In genomic region chr19:38660724-38661123, GRCh38 we compare ENCODE assay signal across 10 cellular contexts. TPM values are rescaled to one million over a fixed set of nuclear protein-coding genes. Genes with fewer than 3 reads are reported as not detected.
DNase-seq lines count a peak whose midpoint lies in the region; ATAC-seq, FAIRE-seq and TF ChIP-seq lines count a peak whose summit lies in the region.
"Had no signal": no experiment of that assay in that cellular context is flagged by ENCODE, and none has a peak within 500 bp of the region (broad histone marks: within the 10 kb centered on the region; RNA-seq: fewer than 3 reads in every experiment).

No MANE protein-coding gene starts in this region.

- DNase-seq in A549 (ENCODE audit: low read depth in 1 of 2, low spot score in 1 of 2) = no peak
- no peak for DNase-seq in SJSA1 (ENCODE audit: low read depth in 1 of 2, low spot score in 2 of 2)
- no peak for DNase-seq in fibroblast of lung (ENCODE audit: low read depth in 2 of 2)
- no peak for DNase-seq in EL
- DNase-seq in cerebellum (ENCODE audit: low spot score) = no peak
- no peak for DNase-seq in KBM-7
- DNase-seq: activated B cell treated with CpG ODN at 0.5 μM for 24 hours, RPMI8226 had no signal

- H3K9ac ChIP-seq in fibroblast of lung (ENCODE audit: insufficient read depth, low read length) (no peak overlapping the region), parathyroid adenoma (no peak overlapping the region)

- CTCF ChIA-PET in A549 (lab: Yijun Ruan, JAX) = interaction anchor here (1.2 to 20.1 kb wide), 7 partner anchors 12 to 73 kb away, joined by 3 to 336 read pairs (median 30); partner anchors contain the start of gene ACTN4

- H2AFZ ChIP-seq in fibroblast of lung (ENCODE audit: low read length) (no peak overlapping the region), parathyroid adenoma (no peak overlapping the region)

- no peak for TF ChIP-seq RAD21 in A549 (conservative IDR thresholded peaks at IDR 0.05 in 1 of 2, IDR thresholded peaks at IDR 0.05 in 1 of 2)

- no peak overlapping the region for H3K4me3 ChIP-seq in A549
- H3K4me3 ChIP-seq in SJSA1 = no peak overlapping the region
- no peak overlapping the region for H3K4me3 ChIP-seq in fibroblast of lung (replicated peaks in 1 of 4; ENCODE audit: control extremely low read depth in 1 of 4, insufficient read depth in 1 of 4, low read depth in 3 of 4, low read length in 4 of 4)
- peak overlapping the region; percentile 3 for H3K4me3 ChIP-seq in parathyroid adenoma (ENCODE audit: low read depth, low read length)

- H3K9me3 ChIP-seq in A549 (no peaks in the 10 kb centered on the region), SJSA1 (replicated peaks) (no peaks in the 10 kb centered on the region), fibroblast of lung (ENCODE audit: control insufficient read depth, insufficient read depth, low read depth, low read length) (no peaks in the 10 kb centered on the region), parathyroid adenoma (ENCODE audit: control insufficient read depth, low read length) (no peaks in the 10 kb centered on the region)

- FAIRE-seq in A549 (lab: Jason Lieb, UNC) = no peak

- POLR2A ChIA-PET in A549 (lab: Yijun Ruan, JAX) = interaction anchor here (0.7 kb wide), 1 partner anchor 109 kb away, joined by 5 read pairs; no protein-coding TSS in a partner anchor

- no peak for ATAC-seq in A549
- no peak for ATAC-seq in HG02798 (IDR thresholded peaks at IDR 0.05; ENCODE audit: poor library complexity, unreplicated experiment)

- in situ Hi-C loops in KBM-7 (cut with MboI; ENCODE audit: low pct_unique_long_range_greater_than_20kb, low sequenced_read_pairs) = no loop called here

- H4K20me1 ChIP-seq in fibroblast of lung (ENCODE audit: control insufficient read depth, extremely low read depth, insufficient read depth, low read length) = no peaks in the 10 kb centered on the region

- H3K36me3 ChIP-seq in SJSA1 (peaks cover 76% of the 10 kb centered on the region), fibroblast of lung (ENCODE audit: control insufficient read depth, insufficient read depth, low read length) (peaks cover 5% of the 10 kb centered on the region), parathyroid adenoma (ENCODE audit: control insufficient read depth, insufficient read depth, low read length) (no peaks in the 10 kb centered on the region)

- TF ChIP-seq POLR2A in A549 (IDR thresholded peaks at IDR 0.05; ENCODE audit: low read length) = no peak

- peak overlapping the region; percentile 87 to 91 for H3K27ac ChIP-seq in A549
- peak overlapping the region; percentile 99 for H3K27ac ChIP-seq in SJSA1
- peak overlapping the region; percentile 23 for H3K27ac ChIP-seq in fibroblast of lung (ENCODE audit: insufficient read depth, low read length)
- H3K27ac ChIP-seq in parathyroid adenoma = peak overlapping the region; percentile 95

- H3K79me2 ChIP-seq in fibroblast of lung (ENCODE audit: control insufficient read depth, insufficient read depth, low read length) = peaks cover 81% of the 10 kb centered on the region
- H3K79me2 ChIP-seq in parathyroid adenoma = peaks cover 68% of the 10 kb centered on the region

- no peak for TF ChIP-seq CTCF in A549 (IDR thresholded peaks at IDR 0.05)
- no peak for TF ChIP-seq CTCF in fibroblast of lung (conservative IDR thresholded peaks at IDR 0.05 in 1 of 2, IDR thresholded peaks at IDR 0.05 in 1 of 2; ENCODE audit: low read depth in 1 of 2, low read length in 2 of 2)
- no peak for TF ChIP-seq CTCF in parathyroid adenoma (IDR thresholded peaks at IDR 0.05)

- 90% methylated on average over 9 of the region's 9 CpGs for WGBS in A549 (ENCODE audit: missing lambda C conversion rate)

- peaks cover 98% of the 10 kb centered on the region for H3K4me1 ChIP-seq in A549
- H3K4me1 ChIP-seq in SJSA1 (replicated peaks) = peaks cover 100% of the 10 kb centered on the region
- peaks cover 56% of the 10 kb centered on the region for H3K4me1 ChIP-seq in fibroblast of lung (ENCODE audit: control insufficient read depth, extremely low read depth, insufficient read depth, low read length)
- peaks cover 90% of the 10 kb centered on the region for H3K4me1 ChIP-seq in parathyroid adenoma

- H3K27me3 ChIP-seq in SJSA1 (replicated peaks) = no peaks in the 10 kb centered on the region
- H3K27me3 ChIP-seq in fibroblast of lung (ENCODE audit: control insufficient read depth, insufficient read depth, low read length) = no peaks in the 10 kb centered on the region
- no peaks in the 10 kb centered on the region for H3K27me3 ChIP-seq in parathyroid adenoma (ENCODE audit: control insufficient read depth, insufficient read depth, low read length)

- TF ChIP-seq EP300 in A549 (IDR thresholded peaks at IDR 0.05) = no peak

- H3K4me2 ChIP-seq in A549 = peak overlapping the region; percentile 83
- H3K4me2 ChIP-seq in fibroblast of lung (ENCODE audit: extremely low read depth, insufficient read depth, low read length) = no peak overlapping the region
- H3K4me2 ChIP-seq in parathyroid adenoma (ENCODE audit: low read length) = peak overlapping the region; percentile 3

TF ChIP-seq in A549, 52 proteins besides CTCF, POLR2A, EP300 and RAD21:
- TF ChIP-seq POLR2AphosphoS2 (conservative IDR thresholded peaks at IDR 0.05; ENCODE audit: low read length) (peak; percentile 69), FOSL2 (IDR thresholded peaks at IDR 0.05) (no peak), FOSL2 (CRISPR knock-in tag; IDR thresholded peaks at IDR 0.05) (no peak)
TF ChIP-seq in A549: peak in this region for 1.

RNA-seq across cellular contexts. Expression of gene ACTN4, which starts 13.3 kb away (rescaled TPM):
- polyA plus RNA-seq in A549 (2011; rRNA removed) (605 and 614 TPM in 2 replicates), A549 (2017; fragmentation: RNase III; extraction: RNeasy Plus Mini Kit Qiagen cat#74134 plus additional on column Dnase treatment) (967 to 1,087 TPM (median 1,011 TPM) in 3 replicates), fibroblast of lung (363 and 683 TPM in 2 replicates)
- polyA plus RNA-seq in A549 (2012; cell fraction: cytosol; rRNA removed) = 1,005 and 1,074 TPM in 2 replicates
- polyA plus RNA-seq in A549 (2012; cell fraction: nucleus; rRNA removed) = 3,482 and 4,263 TPM in 2 replicates
- 488 and 611 TPM in 2 replicates for polyA minus RNA-seq in A549 (2011; rRNA and poly(A)+ RNA removed)
- total RNA-seq in SJSA1 (2014; rRNA removed; shearing (Covaris generic)) = 193 and 399 TPM in 2 replicates
- total RNA-seq in fibroblast of lung (65.0 and 127 TPM in 2 replicates), cerebellum (71.8 TPM)
- polyA plus RNA-seq in fibroblast of lung (2012) = 608 and 1,180 TPM in 2 replicates
- 641 and 1,577 TPM in 2 replicates for polyA minus RNA-seq in fibroblast of lung (ENCODE audit: low replicate concordance)

RNA-seq across cellular contexts. Expression of gene EIF3K, which starts 41.7 kb away (rescaled TPM):
- polyA plus RNA-seq in A549 (2011; rRNA removed) (419 and 491 TPM in 2 replicates), A549 (2017; fragmentation: RNase III; extraction: RNeasy Plus Mini Kit Qiagen cat#74134 plus additional on column Dnase treatment) (910 to 1,057 TPM (median 937 TPM) in 3 replicates), fibroblast of lung (171 and 280 TPM in 2 replicates)
- 1,849 and 2,120 TPM in 2 replicates for polyA plus RNA-seq in A549 (2012; cell fraction: cytosol; rRNA removed)
- 1,703 and 2,003 TPM in 2 replicates for polyA plus RNA-seq in A549 (2012; cell fraction: nucleus; rRNA removed)
- 774 and 844 TPM in 2 replicates for polyA minus RNA-seq in A549 (2011; rRNA and poly(A)+ RNA removed)
- 353 and 543 TPM in 2 replicates for total RNA-seq in SJSA1 (2014; rRNA removed; shearing (Covaris generic))
- total RNA-seq in fibroblast of lung (198 and 334 TPM in 2 replicates), cerebellum (98.1 TPM)
- polyA plus RNA-seq in fibroblast of lung (2012) = 288 and 298 TPM in 2 replicates
- 519 and 653 TPM in 2 replicates for polyA minus RNA-seq in fibroblast of lung (ENCODE audit: low replicate concordance)

RNA-seq across cellular contexts. Expression of gene MAP4K1, which starts 43.0 kb away (rescaled TPM):
- polyA plus RNA-seq in A549 (2011; rRNA removed) (0.78 and 1.2 TPM in 2 replicates), A549 (2017; fragmentation: RNase III; extraction: RNeasy Plus Mini Kit Qiagen cat#74134 plus additional on column Dnase treatment) (1.3 to 2.6 TPM (median 2.1 TPM) in 3 replicates), fibroblast of lung (0.09 and 0.12 TPM in 2 replicates)
- polyA plus RNA-seq in A549 (2012; cell fraction: cytosol; rRNA removed) = 1.4 TPM in 2 replicates
- polyA plus RNA-seq in A549 (2012; cell fraction: nucleus; rRNA removed) = 7.0 and 8.1 TPM in 2 replicates
- 0.33 and 0.44 TPM in 2 replicates for polyA minus RNA-seq in A549 (2011; rRNA and poly(A)+ RNA removed)
- not detected in 2 replicates for total RNA-seq in SJSA1 (2014; rRNA removed; shearing (Covaris generic))
- total RNA-seq in fibroblast of lung (under 0.01 and 0.17 TPM in 2 replicates), cerebellum (0.27 TPM)
- polyA plus RNA-seq in fibroblast of lung (2012) = 0.27 TPM in 1 of 2 replicates, not detected in the other
- polyA minus RNA-seq in fibroblast of lung (ENCODE audit: low replicate concordance) = not detected in 2 replicates

Comparison
In these comparisons a context has a peak if more than half of its experiments do, and no peak if none do; other contexts are left out.
1. H3K27ac ChIP-seq: peak in every context shown above with its lines; median percentile 99 in SJSA1; 95 in parathyroid adenoma; 89 in A549; 23 in fibroblast of lung.